Comparison of ENCODE assay signal across 8 cellular contexts in genomic region chr11:134261626-134262488, GRCh38. TPM values are rescaled to one million over a fixed set of nuclear protein-coding genes. Genes with fewer than 3 reads are reported as not detected.
A peak's percentile ranks its signal among the peaks of the same experiment; 100 is the strongest.
DNase-seq lines count a peak whose midpoint lies in the region; TF ChIP-seq lines count a peak whose summit lies in the region.

No MANE protein-coding gene starts in this region.

- H3K4me1 ChIP-seq in KMS-11 (ENCODE audit: low read depth, poor library complexity, severe bottlenecking): peaks cover 9% of the 10 kb centered on the region

- no peaks in the 10 kb centered on the region for H4K20me1 ChIP-seq in KMS-11 (ENCODE audit: insufficient read depth)

- no peaks in the 10 kb centered on the region for H3K79me2 ChIP-seq in KMS-11 (ENCODE audit: insufficient read depth, low read depth)

- no peak overlapping the region for H3K4me3 ChIP-seq in KMS-11 (IDR thresholded peaks at IDR 0.05; ENCODE audit: insufficient read depth, low read depth, low read length)

- no peak overlapping the region for H2AFZ ChIP-seq in KMS-11 (ENCODE audit: low read depth)

- peak; percentile 64 for TF ChIP-seq CTCF in KMS-11 (conservative IDR thresholded peaks at IDR 0.05; ENCODE audit: low read depth, low read length)

- H3K27me3 ChIP-seq in KMS-11 (ENCODE audit: insufficient read depth, low read depth): no peaks in the 10 kb centered on the region

- DNase-seq in activated gamma-delta T cell treated with Interleukin-2 at 50 U/mL for 16 hours (peak; percentile 29), activated gamma-delta T cell (lab: John Stamatoyannopoulos, UW) (no peak), activated T-cell treated with anti-CD3 and anti-CD28 coated beads for 4 hours (peak; percentile 19), kidney tubule cell (ENCODE audit: low spot score) (peak; percentile 20), NOMO-1 treated with DMSO at 0.1 percent for 48 hours (lab: John Stamatoyannopoulos, UW; ENCODE audit: unreplicated experiment) (no peak), OCI-M2 (lab: John Stamatoyannopoulos, UW; ENCODE audit: unreplicated experiment) (no peak), ureter (ENCODE audit: low spot score) (no peak)

- no peak overlapping the region for H3K9ac ChIP-seq in KMS-11

- H3K36me3 ChIP-seq in KMS-11 (ENCODE audit: insufficient read depth): no peaks in the 10 kb centered on the region

- no peak overlapping the region for H3K27ac ChIP-seq in KMS-11

- no peak overlapping the region for H3K4me2 ChIP-seq in KMS-11

RNA-seq across cellular contexts. Expression of gene ACAD8, which starts 8.5 kb away (rescaled TPM):
- total RNA-seq in ureter: 31.1 TPM

RNA-seq across cellular contexts. Expression of gene THYN1, which starts 8.7 kb away (rescaled TPM):
- 52.1 TPM for total RNA-seq in ureter

RNA-seq across cellular contexts. Expression of gene GLB1L3, which starts 14.3 kb away (rescaled TPM):
- not detected for total RNA-seq in ureter

RNA-seq across cellular contexts. Expression of gene VPS26B, which starts 37.4 kb away (rescaled TPM):
- total RNA-seq in ureter: 46.9 TPM

RNA-seq across cellular contexts. Expression of gene NCAPD3, which starts 38.1 kb away (rescaled TPM):
- total RNA-seq in ureter: 20.4 TPM

Comparison
In these comparisons a context has a peak if more than half of its experiments do, and no peak if none do; other contexts are left out.
1. DNase-seq: peak in activated gamma-delta T cell treated with Interleukin-2 at 50 U/mL for 16 hours (single experiment), activated T-cell treated with anti-CD3 and anti-CD28 coated beads for 4 hours (single experiment) and kidney tubule cell (single experiment); none in activated gamma-delta T cell (single experiment), NOMO-1 treated with DMSO at 0.1 percent for 48 hours (single experiment), OCI-M2 (single experiment) and ureter (single experiment).